8 cellular contexts compared by ENCODE assay signal in genomic region chr6:129683606-129684322, GRCh38. TPM values are rescaled to one million over a fixed set of nuclear protein-coding genes. Genes with fewer than 3 reads are reported as not detected.
DNase-seq lines count a peak whose midpoint lies in the region; ATAC-seq, FAIRE-seq and TF ChIP-seq lines count a peak whose summit lies in the region.

No MANE protein-coding gene starts in this region.

- 22 to 47% (median 36%) methylated on average over 8 of the region's 8 CpGs for WGBS in small intestine, 3 donors

- H3K4me3 ChIP-seq in BJ (ENCODE audit: low read depth, low read length) (no peak overlapping the region), SK-N-MC (peak overlapping the region; percentile 28; the same call in 1 of the 2 replicates), right atrium auricular region (no peak overlapping the region), small intestine (ENCODE audit: low read depth in 1 of 2, low read length in 2 of 2) (no peak overlapping the region)

- H3K36me3 ChIP-seq in BJ (ENCODE audit: control insufficient read depth, insufficient read depth, low read length) (no peaks in the 10 kb centered on the region), SK-N-MC (ENCODE audit: insufficient read depth, low read length) (no peaks in the 10 kb centered on the region), right atrium auricular region (no peaks in the 10 kb centered on the region), small intestine (ENCODE audit: control insufficient read depth in 2 of 2, insufficient read depth in 2 of 2, low read length in 2 of 2) (no peaks in the 10 kb centered on the region)

- H3K9me3 Mint-ChIP-seq in activated naive CD8-positive, alpha-beta T cell treated with anti-CD3 and anti-CD28 coated beads, Interleukin-2, amount 10 ng/mL, durations not matched to agents 7 days and 5 days, result no peaks in the 10 kb centered on the region

- no peak overlapping the region for H3K9ac ChIP-seq in SK-N-MC (ENCODE audit: insufficient read length)

- H3K27ac ChIP-seq in SK-N-MC (peak overlapping the region; percentile 92), right atrium auricular region (peak overlapping the region; percentile 68 to 75), small intestine (ENCODE audit: low read depth in 1 of 2, low read length in 1 of 2) (peak overlapping the region; percentile 12 to 91)

- H3K27me3 ChIP-seq in BJ (ENCODE audit: control insufficient read depth, insufficient read depth, low read length), result no peaks in the 10 kb centered on the region
- no peaks in the 10 kb centered on the region for H3K27me3 ChIP-seq in right atrium auricular region
- no peaks in the 10 kb centered on the region for H3K27me3 ChIP-seq in small intestine (ENCODE audit: control insufficient read depth in 2 of 2, insufficient read depth in 2 of 2, low read length in 2 of 2)

- H3K4me1 ChIP-seq in right atrium auricular region (peaks cover 0 to 29% of the 10 kb centered on the region in 2 donors), small intestine (ENCODE audit: control insufficient read depth in 2 of 2, insufficient read depth in 1 of 2, low read depth in 1 of 2, low read length in 1 of 2) (peaks cover 0 to 19% of the 10 kb centered on the region in 2 donors)

- DNase-seq in BJ (ENCODE audit: low read depth) (peak; percentile 96), SK-N-MC (ENCODE audit: low read depth, low spot score) (peak; percentile 81), right atrium auricular region (ENCODE audit: low spot score) (peak; percentile 83), small intestine (peak; percentile 82), NCI-H748 treated with DMSO at 0.1 percent for 48 hours (lab: John Stamatoyannopoulos, UW) (no peak)
- DNase-seq in activated naive CD8-positive, alpha-beta T cell treated with anti-CD3 and anti-CD28 coated beads, Interleukin-2, amount 10 ng/mL, durations not matched to agents 7 days and 5 days, result peak; percentile 38

- H3K36me3 Mint-ChIP-seq in activated naive CD8-positive, alpha-beta T cell treated with anti-CD3 and anti-CD28 coated beads, Interleukin-2, amount 10 ng/mL, durations not matched to agents 7 days and 5 days, result peaks cover 12% of the 10 kb centered on the region

- no peak for FAIRE-seq in small intestine (lab: Jason Lieb, UNC)

- H3K4me3 Mint-ChIP-seq in activated naive CD8-positive, alpha-beta T cell treated with anti-CD3 and anti-CD28 coated beads, Interleukin-2, amount 10 ng/mL, durations not matched to agents 7 days and 5 days, result peak overlapping the region; percentile 69

- H3K27me3 Mint-ChIP-seq in activated naive CD8-positive, alpha-beta T cell treated with anti-CD3 and anti-CD28 coated beads, Interleukin-2, amount 10 ng/mL, durations not matched to agents 7 days and 5 days, result no peaks in the 10 kb centered on the region

- H3K4me1 Mint-ChIP-seq in activated naive CD8-positive, alpha-beta T cell treated with anti-CD3 and anti-CD28 coated beads, Interleukin-2, amount 10 ng/mL, durations not matched to agents 7 days and 5 days, result peaks cover 49% of the 10 kb centered on the region

- H3K9me3 ChIP-seq in SK-N-MC (ENCODE audit: low read depth, low read length) (no peaks in the 10 kb centered on the region), right atrium auricular region (no peaks in the 10 kb centered on the region), small intestine (ENCODE audit: control insufficient read depth, low read depth) (no peaks in the 10 kb centered on the region)

- CTCF ChIA-PET in BJ (lab: Yijun Ruan, JAX), result interaction anchor here (0.5 kb wide), 1 partner anchor 1419 kb away, joined by 3 read pairs; no protein-coding TSS in a partner anchor

- POLR2A ChIA-PET in BJ (lab: Charles Lee), result interaction anchor here (0.7 to 1.0 kb wide), 3 partner anchors 18 to 496 kb away, joined by 3 to 12 read pairs (median 4); no protein-coding TSS in a partner anchor
- POLR2A ChIA-PET in activated naive CD8-positive, alpha-beta T cell treated with anti-CD3 and anti-CD28 coated beads, Interleukin-2, amount 10 ng/mL, durations not matched to agents 7 days and 5 days (lab: Charles Lee), result interaction anchor here (0.7 to 1.7 kb wide), 7 partner anchors 11 to 1765 kb away, joined by 3 to 7 read pairs (median 3); partner anchors contain the start of gene ARHGAP18

- TF ChIP-seq CTCF in BJ (IDR thresholded peaks at IDR 0.05; ENCODE audit: insufficient read depth, low read depth, low read length) (no peak), right atrium auricular region (IDR thresholded peaks at IDR 0.05) (no peak)

- peak overlapping the region; percentile 86 for H3K27ac Mint-ChIP-seq in activated naive CD8-positive, alpha-beta T cell treated with anti-CD3 and anti-CD28 coated beads, Interleukin-2, amount 10 ng/mL, durations not matched to agents 7 days and 5 days

- peak; percentile 96 for ATAC-seq in GM19328 (IDR thresholded peaks at IDR 0.05; ENCODE audit: unreplicated experiment)
- peak; percentile 91 for ATAC-seq in HG03457 (IDR thresholded peaks at IDR 0.05; ENCODE audit: unreplicated experiment)
- peak; percentile 95 for ATAC-seq in activated naive CD8-positive, alpha-beta T cell treated with anti-CD3 and anti-CD28 coated beads, Interleukin-2, amount 10 ng/mL, durations not matched to agents 7 days and 5 days (ENCODE audit: low read depth)

RNA-seq across cellular contexts. Expression of gene ARHGAP18, which starts 26.2 kb away (rescaled TPM):
- polyA plus RNA-seq in BJ (2011; rRNA removed), result 9.8 and 15.9 TPM in 2 replicates
- 15.4 and 22.8 TPM in 2 replicates for polyA minus RNA-seq in BJ (2011; rRNA and poly(A)+ RNA removed)
- total RNA-seq in activated naive CD8-positive, alpha-beta T cell treated with anti-CD3 and anti-CD28 coated beads, Interleukin-2, amount 10 ng/mL, durations not matched to agents 7 days and 5 days, result 10 to 100 TPM; 12.1 to 12.7 TPM
- 10 to 100 TPM in 1 of 2 donors, 1 to 10 TPM in 1; 7.1 to 11.2 TPM for total RNA-seq in right atrium auricular region
- polyA plus RNA-seq in small intestine, result 10 to 100 TPM; 15.1 to 32.4 (median 26.2) TPM
